In genomic region chr15:77224352-77224751, GRCh38 we compare ENCODE assay signal across 15 cellular contexts.
DNase-seq lines count a peak whose midpoint lies in the region; ATAC-seq, FAIRE-seq and TF ChIP-seq lines count a peak whose summit lies in the region.
"Had no signal": no experiment of that assay in that cellular context is flagged by ENCODE, and none has a peak within 500 bp of the region (broad histone marks: within the 10 kb centered on the region; RNA-seq: fewer than 3 reads in every experiment).

No MANE protein-coding gene starts in this region.

- no peaks in the 10 kb centered on the region for H3K9me3 Mint-ChIP-seq in GM23338
- H3K9me3 Mint-ChIP-seq: CD4-positive, alpha-beta memory T cell; stimulated activated naive CD8-positive, alpha-beta T cell treated with anti-CD3 and anti-CD28 coated beads, Interleukin-15, amount 100 ng/mL, for 72 hours had no signal

- H3K36me3 Mint-ChIP-seq in GM23338 (ENCODE audit: low read depth) = no peaks in the 10 kb centered on the region
- H3K36me3 Mint-ChIP-seq: CD4-positive, alpha-beta memory T cell had no signal

- H3K9me1 ChIP-seq in endothelial cell of umbilical vein (replicated peaks; ENCODE audit: control insufficient read depth, extremely low read depth, insufficient read depth, low read length) = no peaks in the 10 kb centered on the region

- H3K27ac Mint-ChIP-seq in GM23338 = peak overlapping the region; percentile 16

- H3K4me1 ChIP-seq in GM23338 (ENCODE audit: insufficient read depth) (peaks cover 13% of the 10 kb centered on the region; the same call in 1 of the 2 replicates), endothelial cell of umbilical vein (ENCODE audit: control insufficient read depth, extremely low read depth, insufficient read depth, low read length) (peaks cover 35% of the 10 kb centered on the region), PC-9 (replicated peaks; ENCODE audit: insufficient read depth) (no peaks in the 10 kb centered on the region)

- H3K9me3 ChIP-seq in endothelial cell of umbilical vein (replicated peaks; ENCODE audit: control insufficient read depth, insufficient read depth, low read length) (no peaks in the 10 kb centered on the region), PC-9 (ENCODE audit: insufficient read depth, low read depth) (no peaks in the 10 kb centered on the region)
- H3K9me3 ChIP-seq: gastroesophageal sphincter had no signal

- peak overlapping the region; percentile 31 for H3K9ac ChIP-seq in endothelial cell of umbilical vein (replicated peaks; ENCODE audit: extremely low read depth, insufficient read depth, low read length)

- no peak overlapping the region for H3K4me3 Mint-ChIP-seq in GM23338
- H3K4me3 Mint-ChIP-seq: stimulated activated naive CD8-positive, alpha-beta T cell treated with anti-CD3 and anti-CD28 coated beads, Interleukin-15, amount 100 ng/mL, for 72 hours had no signal

- POLR2A ChIA-PET in endothelial cell of umbilical vein (lab: Charles Lee) (no interaction called here), PC-9 (lab: Charles Lee; ENCODE audit: unreplicated experiment) (no interaction called here)

- no peaks in the 10 kb centered on the region for H3K79me2 ChIP-seq in GM23338 (replicated peaks; ENCODE audit: insufficient read depth)
- no peaks in the 10 kb centered on the region for H3K79me2 ChIP-seq in endothelial cell of umbilical vein (ENCODE audit: control insufficient read depth, insufficient read depth, low read length)
- no peaks in the 10 kb centered on the region for H3K79me2 ChIP-seq in PC-9 (ENCODE audit: low read depth)

- H4K20me1 ChIP-seq in GM23338 (replicated peaks; ENCODE audit: insufficient read depth) (no peaks in the 10 kb centered on the region), endothelial cell of umbilical vein (replicated peaks; ENCODE audit: control insufficient read depth, extremely low read depth, insufficient read depth, low read length) (no peaks in the 10 kb centered on the region), PC-9 (ENCODE audit: insufficient read depth) (0 out of 2 replicates have a peak, but pooled peaks cover 3% of the 10 kb centered on the region)

- no TSS peak for BruUV-seq in endothelial cell of umbilical vein (replicated peaks; lab: Mats Ljungman, UMichigan)
- no TSS peak for BruUV-seq in PC-9 (replicated peaks; lab: Mats Ljungman, UMichigan)

- no peak overlapping the region for H2AFZ ChIP-seq in GM23338
- no peak overlapping the region for H2AFZ ChIP-seq in endothelial cell of umbilical vein (ENCODE audit: low read depth, low read length)
- no peak overlapping the region for H2AFZ ChIP-seq in PC-9

- H3F3A ChIP-seq in GM23338 (replicated peaks; ENCODE audit: low read depth) (no peaks in the 10 kb centered on the region), PC-9 (ENCODE audit: insufficient read depth, low read depth) (no peaks in the 10 kb centered on the region)

- CTCF ChIA-PET in endothelial cell of umbilical vein (lab: Charles Lee) = interaction anchor here (0.7 to 1.8 kb wide), 14 partner anchors 8 to 319 kb away, joined by 3 to 11 read pairs (median 4); no protein-coding TSS in a partner anchor
- CTCF ChIA-PET in PC-9 (lab: Charles Lee) = no interaction called here

- DNase-seq in GM23338 (ENCODE audit: low spot score) (no peak), NCI-H69 (lab: John Stamatoyannopoulos, UW) (peak; percentile 53), endothelial cell of umbilical vein (ENCODE audit: low read depth, low spot score) (peak; percentile 72), pulmonary artery endothelial cell (ENCODE audit: low read depth, low spot score) (peak; percentile 49), DMS114 treated with DMSO at 0.1 percent for 48 hours (lab: John Stamatoyannopoulos, UW; ENCODE audit: unreplicated experiment) (no peak), PC-9 (no peak)
- DNase-seq in central memory CD4-positive, alpha-beta T cell = no peak
- DNase-seq: activated CD4-positive, alpha-beta T cell treated with anti-CD3 and anti-CD28 coated beads for 48 hours; effector CD8-positive, alpha-beta T cell; PC-3; stimulated activated naive CD8-positive, alpha-beta T cell treated with anti-CD3 and anti-CD28 coated beads, Interleukin-15, amount 100 ng/mL, for 72 hours; T-helper 1 cell had no signal

- no peak for ATAC-seq in GM23338
- ATAC-seq: gastroesophageal sphincter; PC-3; stimulated activated naive CD8-positive, alpha-beta T cell treated with anti-CD3 and anti-CD28 coated beads, Interleukin-15, amount 100 ng/mL, for 72 hours had no signal

- TF ChIP-seq POLR2A in endothelial cell of umbilical vein (IDR thresholded peaks at IDR 0.05; ENCODE audit: low read depth, low read length) = peak; percentile 22

- no peaks in the 10 kb centered on the region for H3K36me3 ChIP-seq in GM23338 (ENCODE audit: insufficient read depth)
- no peaks in the 10 kb centered on the region for H3K36me3 ChIP-seq in endothelial cell of umbilical vein (ENCODE audit: control insufficient read depth in 2 of 2, extremely low read depth in 1 of 2, insufficient read depth in 2 of 2, low read length in 2 of 2)
- H3K36me3 ChIP-seq in PC-9 (ENCODE audit: low read depth) = no peaks in the 10 kb centered on the region
- H3K36me3 ChIP-seq: gastroesophageal sphincter had no signal

- H3K27me3 ChIP-seq in GM23338 (ENCODE audit: insufficient read depth) (no peaks in the 10 kb centered on the region), endothelial cell of umbilical vein (ENCODE audit: control insufficient read depth in 2 of 2, insufficient read depth in 2 of 2, low read length in 2 of 2) (no peaks in the 10 kb centered on the region), PC-9 (ENCODE audit: insufficient read depth, low read depth) (no peaks in the 10 kb centered on the region)
- H3K27me3 ChIP-seq: gastroesophageal sphincter had no signal

- H3K27me3 Mint-ChIP-seq in GM23338 (ENCODE audit: insufficient read depth, low read depth, poor library complexity) = no peaks in the 10 kb centered on the region
- H3K27me3 Mint-ChIP-seq: CD4-positive, alpha-beta memory T cell; stimulated activated naive CD8-positive, alpha-beta T cell treated with anti-CD3 and anti-CD28 coated beads, Interleukin-15, amount 100 ng/mL, for 72 hours had no signal

- H3K4me2 ChIP-seq in GM23338 (peak overlapping the region; percentile 16; the same call in 1 of the 2 replicates), endothelial cell of umbilical vein (ENCODE audit: insufficient read depth, low read length) (peak overlapping the region; percentile 82), PC-9 (no peak overlapping the region)

- H3K4me1 Mint-ChIP-seq in GM23338 = peaks cover 42% of the 10 kb centered on the region

- H3K4me3 ChIP-seq in GM23338 = no peak overlapping the region
- H3K4me3 ChIP-seq in endothelial cell of umbilical vein (replicated peaks in 1 of 3; ENCODE audit: insufficient read depth in 1 of 3, low read depth in 1 of 3, low read length in 3 of 3) = peak overlapping the region in 1 of 3 experiments; percentile 18
- no peak overlapping the region for H3K4me3 ChIP-seq in PC-9
- H3K4me3 ChIP-seq: gastroesophageal sphincter had no signal

- TF ChIP-seq CTCF in GM23338 (conservative IDR thresholded peaks at IDR 0.05; ENCODE audit: low read depth in 2 of 2) (no peak), endothelial cell of umbilical vein (IDR thresholded peaks at IDR 0.05; ENCODE audit: extremely low read depth in 1 of 2, insufficient read depth in 1 of 2, low read depth in 1 of 2, low read length in 2 of 2) (no peak), PC-9 (conservative IDR thresholded peaks at IDR 0.05) (no peak)

- dilution Hi-C loops in endothelial cell of umbilical vein (cut with MboI; ENCODE audit: extremely low pct_ligation_motif_present, low sequenced_read_pairs) = no loop called here

- FAIRE-seq in endothelial cell of umbilical vein (lab: Jason Lieb, UNC) = peak; percentile 69
- FAIRE-seq: astrocyte had no signal

- H3K27ac ChIP-seq in GM23338 (ENCODE audit: low read depth) = peak overlapping the region; percentile 30; the same call in 1 of the 2 replicates
- H3K27ac ChIP-seq in endothelial cell of umbilical vein (ENCODE audit: insufficient read depth, low read depth, low read length) = peak overlapping the region; percentile 44
- H3K27ac ChIP-seq in PC-9 = no peak overlapping the region
- H3K27ac ChIP-seq: gastroesophageal sphincter had no signal

- intact Hi-C loops in endothelial cell of umbilical vein (cut with micrococcal nuclease) (loop anchor here (1.0 kb wide), 2 partner anchors 15 to 36 kb away; no protein-coding TSS in a partner anchor), PC-9 (cut with micrococcal nuclease; ENCODE audit: unreplicated experiment) (no loop called here)

- H3K9me2 ChIP-seq in GM23338 (ENCODE audit: insufficient read depth) = no peaks in the 10 kb centered on the region
- H3K9me2 ChIP-seq in PC-9 (ENCODE audit: insufficient read depth) = no peaks in the 10 kb centered on the region

TF ChIP-seq in GM23338, 12 proteins besides CTCF, POLR2A, EP300 and RAD21 (continues in another document):
- TF ChIP-seq ZNF331 (CRISPR knock-in tag; IDR thresholded peaks at IDR 0.05; ENCODE audit: low read depth) = no peak
- TF ChIP-seq JUNB (IDR thresholded peaks at IDR 0.05; ENCODE audit: unreplicated experiment) = no peak
- no peak for TF ChIP-seq STAT1 (IDR thresholded peaks at IDR 0.05; ENCODE audit: unreplicated experiment)

TF ChIP-seq in endothelial cell of umbilical vein, 7 proteins besides CTCF, POLR2A, EP300 and RAD21:
- no peak for TF ChIP-seq MAX (IDR thresholded peaks at IDR 0.05; ENCODE audit: insufficient read depth, insufficient read length)
- no peak for TF ChIP-seq JUN (IDR thresholded peaks at IDR 0.05; ENCODE audit: borderline replicate concordance, insufficient read depth, insufficient read length, low read depth)
- TF ChIP-seq EZH2 (IDR thresholded peaks at IDR 0.05; ENCODE audit: borderline replicate concordance, low read depth, low read length, severe bottlenecking) = no peak
- no peak for TF ChIP-seq MYC (IDR thresholded peaks at IDR 0.05; ENCODE audit: low read depth, low read length)
- no peak for TF ChIP-seq POLR2AphosphoS5 (IDR thresholded peaks at IDR 0.05; ENCODE audit: insufficient read depth, low read depth, low read length)
- TF ChIP-seq GATA2 (IDR thresholded peaks at IDR 0.05; ENCODE audit: insufficient read depth, insufficient read length, low read depth, low read length) = peak; percentile 78
- TF ChIP-seq FOS (IDR thresholded peaks at IDR 0.05; ENCODE audit: borderline replicate concordance, insufficient read depth, low read length) = no peak
TF ChIP-seq in endothelial cell of umbilical vein: peak in this region for 1.

Comparison
In these comparisons a context has a peak if more than half of its experiments do, and no peak if none do; other contexts are left out.
1. DNase-seq: peak in NCI-H69 (single experiment), endothelial cell of umbilical vein (single experiment) and pulmonary artery endothelial cell (single experiment); none in GM23338 (single experiment), DMS114 treated with DMSO at 0.1 percent for 48 hours (single experiment), PC-9 (0 of 2) and central memory CD4-positive, alpha-beta T cell (single experiment).